Comparison of ENCODE assay signal across 15 cellular contexts in genomic region chr10:86345296-86346168, GRCh38. TPM values are rescaled to one million over a fixed set of nuclear protein-coding genes. Genes with fewer than 3 reads are reported as not detected.
A peak's percentile ranks its signal among the peaks of the same experiment; 100 is the strongest.
DNase-seq lines count a peak whose midpoint lies in the region; ATAC-seq and TF ChIP-seq lines count a peak whose summit lies in the region.
"Had no signal": no experiment of that assay in that cellular context is flagged by ENCODE, and none has a peak within 500 bp of the region (broad histone marks: within the 10 kb centered on the region; RNA-seq: fewer than 3 reads in every experiment).

No MANE protein-coding gene starts in this region.

- TF ChIP-seq POLR2A in vagina (IDR thresholded peaks at IDR 0.05), result no peak

- H3K9me3 ChIP-seq in MG63 (no peaks in the 10 kb centered on the region), vagina (no peaks in the 10 kb centered on the region)
- H3K9me3 ChIP-seq: pancreas had no signal

- H3K4me1 ChIP-seq in vagina, result no peaks in the 10 kb centered on the region
- H3K4me1 ChIP-seq: pancreas had no signal

- DNase-seq in EH (ENCODE audit: low read depth) (peak; percentile 37), MG63 (peak; percentile 41), epithelial cell of prostate (ENCODE audit: low read depth, low spot score) (peak; percentile 6), renal cortical epithelial cell (ENCODE audit: low read depth) (peak; percentile 38), vagina (ENCODE audit: extremely low spot score in 2 of 2) (no peak), NCI-H510A treated with DMSO at 0.1 percent for 48 hours (lab: John Stamatoyannopoulos, UW) (no peak)
- DNase-seq: activated naive CD8-positive, alpha-beta T cell treated with anti-CD3 and anti-CD28 coated beads, Interleukin-2, amount 50 U/mL, for 24 hours; foreskin melanocyte; GOT3; left cardiac atrium; NCI-H1930; stimulated activated CD4-positive, alpha-beta T cell treated with anti-CD3 and anti-CD28 coated beads, Interleukin-2, amount 100 ng/mL, for 48 hours had no signal

- H3K27me3 ChIP-seq in MG63 (no peaks in the 10 kb centered on the region), vagina (no peaks in the 10 kb centered on the region)
- H3K27me3 ChIP-seq: pancreas had no signal

- H3K4me3 ChIP-seq in MG63, result no peak overlapping the region
- H3K4me3 ChIP-seq in vagina, result no peak overlapping the region
- H3K4me3 ChIP-seq: pancreas had no signal

- H3K36me3 ChIP-seq in MG63 (no peaks in the 10 kb centered on the region), vagina (no peaks in the 10 kb centered on the region)
- H3K36me3 ChIP-seq: pancreas had no signal

- no peak for ATAC-seq in GM18909 (IDR thresholded peaks at IDR 0.05; ENCODE audit: poor library complexity, unreplicated experiment)
- ATAC-seq: activated naive CD8-positive, alpha-beta T cell treated with anti-CD3 and anti-CD28 coated beads, Interleukin-2, amount 50 U/mL, for 24 hours had no signal

- intact Hi-C loops in vagina (cut with DNase I), result no loop called here

- TF ChIP-seq CTCF in vagina (IDR thresholded peaks at IDR 0.05), result no peak

- peak overlapping the region; percentile 35 for H3K27ac ChIP-seq in epithelial cell of prostate
- H3K27ac ChIP-seq in vagina, result no peak overlapping the region
- H3K27ac ChIP-seq: pancreas had no signal

RNA-seq across cellular contexts. Expression of gene GRID1, which starts 21.1 kb away (rescaled TPM):
- total RNA-seq in MG63 (2014; rRNA removed; shearing (Covaris generic); ENCODE audit: low replicate concordance), result 0.10 and 0.15 TPM in 2 replicates
- total RNA-seq in renal cortical epithelial cell, result 0.17 and 0.20 TPM in 2 replicates
- total RNA-seq in vagina, result 7.1 TPM
- total RNA-seq: activated CD8-positive, alpha-beta memory T cell treated with anti-CD3 and anti-CD28 coated beads for 36 hours had no signal

Comparison
In these comparisons a context has a peak if more than half of its experiments do, and no peak if none do; other contexts are left out.
1. DNase-seq: peak in EH (single experiment), MG63 (single experiment), epithelial cell of prostate (single experiment) and renal cortical epithelial cell (single experiment); none in vagina (0 of 2) and NCI-H510A treated with DMSO at 0.1 percent for 48 hours (single experiment).